In the genomic region with DNA sequence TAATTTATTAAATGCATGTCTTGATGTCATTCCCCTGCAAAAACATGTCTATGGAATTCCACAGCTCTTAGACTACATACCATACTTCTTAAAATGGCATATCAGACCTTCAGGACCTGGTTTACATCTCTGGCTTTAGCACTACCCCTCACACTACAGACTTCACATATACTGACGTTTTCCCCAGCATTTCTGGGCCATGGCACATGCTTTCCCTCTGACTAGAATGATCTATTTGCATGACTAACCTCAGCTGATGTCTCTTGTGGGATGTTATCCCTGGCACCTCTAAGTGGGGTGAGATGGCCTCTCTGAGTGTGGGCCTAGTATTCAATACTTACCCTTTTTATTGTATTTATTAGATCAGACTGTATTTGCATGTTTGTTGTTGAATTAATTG, we compare ENCODE assay signal across 20 cellular contexts.
DNase-seq lines count a peak whose midpoint lies in the region; ATAC-seq and TF ChIP-seq lines count a peak whose summit lies in the region.
"Had no signal": no experiment of that assay in that cellular context is flagged by ENCODE, and none has a peak within 500 bp of the region (broad histone marks: within the 10 kb centered on the region; RNA-seq: fewer than 3 reads in every experiment).

No MANE protein-coding gene starts in this region.

- H3K4me3 ChIP-seq in cardiac muscle cell (no peak overlapping the region), left ventricle myocardium inferior (no peak overlapping the region), ascending aorta (no peak overlapping the region)
- H3K4me3 ChIP-seq: Peyer's patch, prostate gland, testis had no signal

- H3K4me1 Mint-ChIP-seq in brain = peaks cover 44% of the 10 kb centered on the region
- H3K4me1 Mint-ChIP-seq: activated CD4-positive, alpha-beta T cell treated with anti-CD3 and anti-CD28 coated beads, Interleukin-2, amount 10 ng/mL, durations not matched to agents 24 days and 14 days; immature natural killer cell; naive thymus-derived CD4-positive, alpha-beta T cell had no signal

- intact Hi-C loops in left ventricle myocardium inferior (cut with micrococcal nuclease) (no loop called here), ascending aorta (cut with DNase I) (no loop called here)

- TF ChIP-seq CTCF in cardiac muscle cell (IDR thresholded peaks at IDR 0.05; ENCODE audit: low read depth, low read length) (no peak), left ventricle myocardium inferior (IDR thresholded peaks at IDR 0.05; ENCODE audit: borderline replicate concordance) (no peak), brain (conservative IDR thresholded peaks at IDR 0.05) (no peak), ascending aorta (IDR thresholded peaks at IDR 0.05) (no peak)

- H3K27me3 ChIP-seq in cardiac muscle cell = no peaks in the 10 kb centered on the region
- no peaks in the 10 kb centered on the region for H3K27me3 ChIP-seq in left ventricle myocardium inferior (ENCODE audit: low read depth)
- H3K27me3 ChIP-seq in ascending aorta = no peaks in the 10 kb centered on the region
- H3K27me3 ChIP-seq: Peyer's patch, testis had no signal

- peak overlapping the region in 1 of 5 experiments; percentile 18 for H3K4me3 Mint-ChIP-seq in brain
- H3K4me3 Mint-ChIP-seq: activated CD4-positive, alpha-beta T cell treated with anti-CD3 and anti-CD28 coated beads, Interleukin-2, amount 10 ng/mL, durations not matched to agents 24 days and 14 days; immature natural killer cell; naive thymus-derived CD4-positive, alpha-beta T cell had no signal

- no peaks in the 10 kb centered on the region for H3K36me3 Mint-ChIP-seq in brain
- H3K36me3 Mint-ChIP-seq: immature natural killer cell; naive thymus-derived CD4-positive, alpha-beta T cell had no signal

- H3K4me1 ChIP-seq in cardiac muscle cell (ENCODE audit: low read depth) = peaks cover 25% of the 10 kb centered on the region
- H3K4me1 ChIP-seq in left ventricle myocardium inferior = no peaks in the 10 kb centered on the region
- no peaks in the 10 kb centered on the region for H3K4me1 ChIP-seq in ascending aorta
- H3K4me1 ChIP-seq: Peyer's patch, prostate gland, testis had no signal

- peak overlapping the region in 3 of 5 experiments; percentile 21 to 95 (median 55) for H3K27ac Mint-ChIP-seq in brain
- H3K27ac Mint-ChIP-seq: activated CD4-positive, alpha-beta T cell treated with anti-CD3 and anti-CD28 coated beads, Interleukin-2, amount 10 ng/mL, durations not matched to agents 24 days and 14 days; immature natural killer cell; naive thymus-derived CD4-positive, alpha-beta T cell had no signal

- H3K9me3 Mint-ChIP-seq in brain = peaks cover 0 to 5% (median 4%) of the 10 kb centered on the region in 5 experiments
- H3K9me3 Mint-ChIP-seq: activated CD4-positive, alpha-beta T cell treated with anti-CD3 and anti-CD28 coated beads, Interleukin-2, amount 10 ng/mL, durations not matched to agents 24 days and 14 days had no signal

- H3K27ac ChIP-seq in cardiac muscle cell (peak overlapping the region; percentile 27), left ventricle myocardium inferior (replicated peaks) (no peak overlapping the region), ascending aorta (no peak overlapping the region)
- H3K27ac ChIP-seq: C4-2B, Peyer's patch, prostate gland, testis had no signal

- ATAC-seq in GM18511 (IDR thresholded peaks at IDR 0.05; ENCODE audit: unreplicated experiment) = no peak
- no peak for ATAC-seq in HG02885 (IDR thresholded peaks at IDR 0.05; ENCODE audit: poor library complexity, unreplicated experiment)
- ATAC-seq: naive thymus-derived CD4-positive, alpha-beta T cell had no signal

- DNase-seq in cardiac muscle cell (ENCODE audit: low read depth in 1 of 2, low spot score in 1 of 2) = no peak
- DNase-seq in left ventricle myocardium inferior = no peak
- peak; percentile 58 for DNase-seq in islet precursor cell
- no peak for DNase-seq in ascending aorta (ENCODE audit: low spot score in 2 of 2)
- DNase-seq in activated gamma-delta T cell (lab: John Stamatoyannopoulos, UW) = no peak
- DNase-seq: activated CD4-positive, alpha-beta T cell treated with anti-CD3 and anti-CD28 coated beads, Interleukin-2, amount 10 ng/mL, durations not matched to agents 24 days and 14 days; activated naive CD4-positive, alpha-beta T cell; aorta; cortex of kidney; immature natural killer cell; naive thymus-derived CD4-positive, alpha-beta T cell; NCI-H187 treated with DMSO at 0.1 percent for 48 hours; NCI-H446; Peyer's patch; testis had no signal

- H3K9me3 ChIP-seq in cardiac muscle cell (ENCODE audit: low read depth) (no peaks in the 10 kb centered on the region), left ventricle myocardium inferior (replicated peaks) (no peaks in the 10 kb centered on the region), ascending aorta (no peaks in the 10 kb centered on the region)
- H3K9me3 ChIP-seq: Peyer's patch, prostate gland, testis had no signal

- peaks cover 5% of the 10 kb centered on the region for H3K27me3 Mint-ChIP-seq in brain
- H3K27me3 Mint-ChIP-seq: activated CD4-positive, alpha-beta T cell treated with anti-CD3 and anti-CD28 coated beads, Interleukin-2, amount 10 ng/mL, durations not matched to agents 24 days and 14 days; naive thymus-derived CD4-positive, alpha-beta T cell had no signal

- no peaks in the 10 kb centered on the region for H3K36me3 ChIP-seq in cardiac muscle cell
- H3K36me3 ChIP-seq in left ventricle myocardium inferior = no peaks in the 10 kb centered on the region
- H3K36me3 ChIP-seq in ascending aorta = no peaks in the 10 kb centered on the region
- H3K36me3 ChIP-seq: Peyer's patch, prostate gland had no signal
